ENCODE assay signal across 24 cellular contexts in genomic region chr6:165219629-165220028, GRCh38.
"Had no signal": no experiment of that assay in that cellular context is flagged by ENCODE, and none has a peak within 500 bp of the region (broad histone marks: within the 10 kb centered on the region; RNA-seq: fewer than 3 reads in every experiment).

No MANE protein-coding gene starts in this region.

- H3K36me3 ChIP-seq: cardiac muscle cell, left lung, lower lobe of right lung, neutrophil, pancreas, sigmoid colon, thoracic aorta, uterus, WERI-Rb-1 had no signal

- H3K4me3 ChIP-seq: body of pancreas, cardiac muscle cell, left lung, lower lobe of right lung, pancreas, psoas muscle, sigmoid colon, thoracic aorta, uterus had no signal

- H3K27ac ChIP-seq: body of pancreas, cardiac muscle cell, left lung, lower lobe of right lung, neutrophil, pancreas, psoas muscle, sigmoid colon, thoracic aorta, uterus, WERI-Rb-1 had no signal

- H3K9me3 ChIP-seq: body of pancreas, left lung, lower lobe of right lung, neutrophil, pancreas, psoas muscle, thoracic aorta, uterus had no signal

- H3K27me3 ChIP-seq: body of pancreas, cardiac muscle cell, left lung, neutrophil, pancreas, sigmoid colon, uterus had no signal

- H3K4me1 ChIP-seq: body of pancreas, left lung, lower lobe of right lung, pancreas, psoas muscle, sigmoid colon, uterus had no signal

- DNase-seq: activated CD4-positive, alpha-beta T cell treated with anti-CD3 and anti-CD28 coated beads for 48 hours; activated CD4-positive, alpha-beta T cell treated with anti-CD3 and anti-CD28 coated beads, Interleukin-2, amount 50 U/mL, for 48 hours; activated CD8-positive, alpha-beta memory T cell treated with anti-CD3 and anti-CD28 coated beads for 24 hours; activated effector memory CD4-positive, alpha-beta T cell treated with Interleukin-2 at 50 U/mL for 16 hours; activated naive CD4-positive, alpha-beta T cell treated with Interleukin-2 at 50 U/mL for 16 hours; aorta; body of pancreas; cortex of kidney; kidney glomerular epithelial cell; left lung; lower lobe of right lung; mesenchymal stem cell; pancreas; psoas muscle; sigmoid colon; stimulated activated CD4-positive, alpha-beta T cell treated with anti-CD3 and anti-CD28 coated beads, Interleukin-15, amount 100 ng/mL, for 24 hours; stimulated activated naive CD8-positive, alpha-beta T cell treated with anti-CD3 and anti-CD28 coated beads, Interleukin-15, Interleukin-2, amounts not matched to agents 100 U/mL and 50 U/mL, for 24 hours; T-helper 17 cell; T1000; uterus; WERI-Rb-1 had no signal
